ENCODE assay signal across 8 cellular contexts in the genomic region with DNA sequence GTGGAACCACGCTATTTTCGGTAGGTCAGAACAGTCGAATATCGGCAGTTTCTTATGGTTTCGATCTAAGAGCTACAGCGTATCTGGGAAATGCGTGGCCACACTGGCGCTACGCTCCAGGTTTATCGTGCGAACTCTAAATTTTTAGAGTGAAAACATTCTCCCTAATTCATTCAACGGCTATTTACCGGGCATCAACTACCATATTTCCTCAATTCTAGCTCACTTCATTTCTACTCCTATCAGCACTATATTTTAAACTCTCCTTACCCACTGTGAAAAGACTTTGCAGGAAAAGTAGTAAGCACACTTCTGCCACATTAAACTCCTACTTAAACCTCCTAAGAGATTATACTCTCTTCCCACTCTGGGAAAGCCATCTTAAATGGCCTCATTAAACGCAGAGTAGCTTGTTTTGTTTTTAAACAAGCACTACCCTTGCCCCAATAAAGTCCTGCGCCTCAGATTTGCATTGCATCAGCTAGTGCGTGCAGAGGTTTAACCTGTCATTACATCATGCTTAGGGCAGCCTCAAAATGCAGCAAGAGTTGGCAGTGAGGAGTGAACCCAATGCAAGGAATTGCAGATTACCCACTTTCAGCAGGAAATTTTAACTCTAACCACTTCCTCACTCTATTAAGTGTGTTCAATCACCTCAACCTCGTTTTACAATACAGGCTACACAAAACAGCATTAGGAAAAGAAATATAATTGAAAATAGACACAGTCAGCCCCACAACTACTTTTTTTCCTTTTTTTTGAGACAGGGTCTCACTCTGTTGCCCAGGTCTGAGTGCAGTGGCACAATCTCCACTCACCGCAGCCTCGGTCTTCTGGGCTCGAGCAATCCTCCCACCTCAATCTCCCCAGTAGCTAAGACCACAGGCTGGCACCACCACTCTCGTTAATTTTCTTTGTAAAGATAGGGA. TPM values are rescaled to one million over a fixed set of nuclear protein-coding genes. Genes with fewer than 3 reads are reported as not detected.
DNase-seq lines count a peak whose midpoint lies in the region; ATAC-seq, FAIRE-seq and TF ChIP-seq lines count a peak whose summit lies in the region.

No MANE protein-coding gene starts in this region.

- POLR2A ChIA-PET in activated CD4-positive, alpha-beta memory T cell treated with anti-CD3 and anti-CD28 coated beads for 36 hours (lab: Charles Lee): interaction anchor here (0.7 to 2.5 kb wide), 7 partner anchors 18 to 264 kb away, joined by 3 to 29 read pairs (median 4); a partner anchor contains a TSS
- POLR2A ChIA-PET in naive thymus-derived CD4-positive, alpha-beta T cell (lab: Charles Lee): interaction anchor here (0.7 to 4.2 kb wide), 15 partner anchors 10 to 1480 kb away, joined by 3 to 50 read pairs (median 4); a partner anchor contains a TSS

- ATAC-seq in HG02970 (IDR thresholded peaks at IDR 0.05; ENCODE audit: low FRiP score, unreplicated experiment): peak; percentile 53
- ATAC-seq in naive thymus-derived CD4-positive, alpha-beta T cell: peak; percentile 82
- peak; percentile 68 for ATAC-seq in upper lobe of right lung

- DNase-seq in AG08396 (ENCODE audit: low spot score) (peak; percentile 64), GM18507 (ENCODE audit: extremely low spot score, insufficient read length, low read depth) (no peak), NCI-H460 (ENCODE audit: extremely low read depth, low read depth) (peak; percentile 94), upper lobe of right lung (no peak)
- peak; percentile 77 for DNase-seq in activated CD4-positive, alpha-beta memory T cell treated with anti-CD3 and anti-CD28 coated beads for 36 hours
- peak in 7 of 9 donors; percentile 58 to 80 (median 72) for DNase-seq in naive thymus-derived CD4-positive, alpha-beta T cell

- no peaks in the 10 kb centered on the region for H3K27me3 Mint-ChIP-seq in activated CD4-positive, alpha-beta memory T cell treated with anti-CD3 and anti-CD28 coated beads for 36 hours
- no peaks in the 10 kb centered on the region for H3K27me3 Mint-ChIP-seq in naive thymus-derived CD4-positive, alpha-beta T cell

- CTCF ChIA-PET in activated CD4-positive, alpha-beta memory T cell treated with anti-CD3 and anti-CD28 coated beads for 36 hours (lab: Charles Lee): interaction anchor here (0.7 to 4.8 kb wide), 6 partner anchors 9 to 264 kb away, joined by 3 to 44 read pairs (median 8); a partner anchor contains a TSS
- CTCF ChIA-PET in naive thymus-derived CD4-positive, alpha-beta T cell (lab: Charles Lee): interaction anchor here (1.1 to 2.5 kb wide), 4 partner anchors 12 to 264 kb away, joined by 3 to 17 read pairs (median 6); no protein-coding TSS in a partner anchor

- H3K36me3 ChIP-seq in esophagus (ENCODE audit: control insufficient read depth in 2 of 2, insufficient read depth in 2 of 2, low read length in 1 of 2): peaks cover 5% of the 10 kb centered on the region in 2 donors
- peaks cover 0 to 6% (median 0%) of the 10 kb centered on the region in 3 experiments for H3K36me3 ChIP-seq in naive thymus-derived CD4-positive, alpha-beta T cell (ENCODE audit: control insufficient read depth in 2 of 3, insufficient read depth in 3 of 3, low read length in 3 of 3)
- peaks cover 6% of the 10 kb centered on the region for H3K36me3 ChIP-seq in upper lobe of right lung

- TF ChIP-seq CTCF in upper lobe of right lung (IDR thresholded peaks at IDR 0.05): no peak

- H3K36me3 Mint-ChIP-seq in activated CD4-positive, alpha-beta memory T cell treated with anti-CD3 and anti-CD28 coated beads for 36 hours: no peaks in the 10 kb centered on the region
- peaks cover 0 to 3% (median 0%) of the 10 kb centered on the region in 5 donors for H3K36me3 Mint-ChIP-seq in naive thymus-derived CD4-positive, alpha-beta T cell

- H3K9me3 ChIP-seq in esophagus (ENCODE audit: control insufficient read depth in 2 of 2, insufficient read depth in 1 of 2, low read depth in 1 of 2, low read length in 1 of 2) (no peaks in the 10 kb centered on the region), upper lobe of right lung (no peaks in the 10 kb centered on the region)
- no peaks in the 10 kb centered on the region for H3K9me3 ChIP-seq in naive thymus-derived CD4-positive, alpha-beta T cell (ENCODE audit: control insufficient read depth in 2 of 3, low read length in 3 of 3)

- intact Hi-C loops in activated CD4-positive, alpha-beta memory T cell treated with anti-CD3 and anti-CD28 coated beads for 36 hours (cut with micrococcal nuclease): loop anchor here (1.0 to 10.0 kb wide), 7 partner anchors 13 to 1958 kb away; no protein-coding TSS in a partner anchor
- intact Hi-C loops in naive thymus-derived CD4-positive, alpha-beta T cell (cut with micrococcal nuclease): loop anchor here (1.0 to 10.0 kb wide), 10 partner anchors 12 to 1394 kb away; a partner anchor contains a TSS
- intact Hi-C loops in upper lobe of right lung (cut with DNase I): no loop called here

- H3K27ac Mint-ChIP-seq in activated CD4-positive, alpha-beta memory T cell treated with anti-CD3 and anti-CD28 coated beads for 36 hours: peak overlapping the region; percentile 94
- peak overlapping the region; percentile 89 to 100 (median 98) for H3K27ac Mint-ChIP-seq in naive thymus-derived CD4-positive, alpha-beta T cell

- no peaks in the 10 kb centered on the region for H3K27me3 ChIP-seq in esophagus (ENCODE audit: control insufficient read depth in 1 of 2, insufficient read depth in 2 of 2, low read length in 2 of 2)
- no peaks in the 10 kb centered on the region for H3K27me3 ChIP-seq in naive thymus-derived CD4-positive, alpha-beta T cell (ENCODE audit: control insufficient read depth in 2 of 2, insufficient read depth in 2 of 2, low read length in 2 of 2)
- no peaks in the 10 kb centered on the region for H3K27me3 ChIP-seq in upper lobe of right lung

- H3K4me3 Mint-ChIP-seq in activated CD4-positive, alpha-beta memory T cell treated with anti-CD3 and anti-CD28 coated beads for 36 hours: peak overlapping the region; percentile 85
- peak overlapping the region; percentile 83 to 100 (median 94) for H3K4me3 Mint-ChIP-seq in naive thymus-derived CD4-positive, alpha-beta T cell

- peak overlapping the region; percentile 95 to 98 for H3K27ac ChIP-seq in esophagus (ENCODE audit: low read depth in 2 of 2, low read length in 1 of 2)
- H3K27ac ChIP-seq in naive thymus-derived CD4-positive, alpha-beta T cell (ENCODE audit: low read depth, low read length): peak overlapping the region; percentile 77
- H3K27ac ChIP-seq in upper lobe of right lung: peak overlapping the region; percentile 89

- 15 to 16% methylated on average over 21 of the region's 21 CpGs for WGBS in esophagus, 2 donors

- no peaks in the 10 kb centered on the region for H3K9me3 Mint-ChIP-seq in activated CD4-positive, alpha-beta memory T cell treated with anti-CD3 and anti-CD28 coated beads for 36 hours
- no peaks in the 10 kb centered on the region for H3K9me3 Mint-ChIP-seq in naive thymus-derived CD4-positive, alpha-beta T cell

- peak; percentile 84 for FAIRE-seq in GM18507 (lab: Jason Lieb, UNC)

- peak overlapping the region; percentile 41 to 80 for H3K4me3 ChIP-seq in esophagus (ENCODE audit: low read depth in 1 of 2, low read length in 2 of 2)
- H3K4me3 ChIP-seq in naive thymus-derived CD4-positive, alpha-beta T cell (ENCODE audit: low read length): peak overlapping the region; percentile 88
- H3K4me3 ChIP-seq in upper lobe of right lung: peak overlapping the region; percentile 66

- H3K4me1 ChIP-seq in esophagus (ENCODE audit: control insufficient read depth in 2 of 2, insufficient read depth in 2 of 2, low read length in 1 of 2): peaks cover 0 to 5% of the 10 kb centered on the region in 2 donors
- H3K4me1 ChIP-seq in naive thymus-derived CD4-positive, alpha-beta T cell (ENCODE audit: control insufficient read depth in 2 of 2, insufficient read depth in 2 of 2, low read length in 2 of 2): peaks cover 14 to 15% of the 10 kb centered on the region in 2 donors
- H3K4me1 ChIP-seq in upper lobe of right lung: peaks cover 47% of the 10 kb centered on the region

- peaks cover 44% of the 10 kb centered on the region for H3K4me1 Mint-ChIP-seq in activated CD4-positive, alpha-beta memory T cell treated with anti-CD3 and anti-CD28 coated beads for 36 hours (ENCODE audit: low read depth)
- peaks cover 27 to 71% (median 57%) of the 10 kb centered on the region in 7 donors for H3K4me1 Mint-ChIP-seq in naive thymus-derived CD4-positive, alpha-beta T cell

RNA-seq across cellular contexts. Expression of a gene that starts 18.8 kb away (rescaled TPM):
- 23.8 and 30.6 TPM in 2 replicates for total RNA-seq in NCI-H460 (2014; rRNA removed; shearing (Covaris generic))
- polyA plus RNA-seq in NCI-H460 (2014; cell fraction: nucleus; rRNA removed): 17.7 and 20.2 TPM in 2 replicates
- total RNA-seq in activated CD4-positive, alpha-beta memory T cell treated with anti-CD3 and anti-CD28 coated beads for 36 hours: 10 to 100 TPM; 13.0 to 13.8 TPM
- polyA plus RNA-seq in esophagus: 10 to 100 TPM in 1 of 2 donors, 1 to 10 TPM in 1; 8.7 to 12.3 TPM
- 10 to 100 TPM; 14.5 to 51.1 (median 19.8) TPM for total RNA-seq in naive thymus-derived CD4-positive, alpha-beta T cell
- 10 to 100 TPM; 16.4 to 21.2 TPM for polyA plus RNA-seq in naive thymus-derived CD4-positive, alpha-beta T cell
- total RNA-seq in upper lobe of right lung: 24.8 TPM

Comparison
In these comparisons a context has a peak if more than half of its experiments do, and no peak if none do; other contexts are left out.
1. DNase-seq: peak in AG08396 (single experiment), NCI-H460 (single experiment), activated CD4-positive, alpha-beta memory T cell treated with anti-CD3 and anti-CD28 coated beads for 36 hours (single experiment) and naive thymus-derived CD4-positive, alpha-beta T cell (7 of 9); none in GM18507 (single experiment) and upper lobe of right lung (single experiment).
2. Peak in every context shown above with its lines, with median percentiles within 50 percentile points of each other: ATAC-seq, H3K27ac ChIP-seq and H3K4me3 ChIP-seq.